Comparison of ENCODE assay signal across 2 cellular contexts in the genomic region with DNA sequence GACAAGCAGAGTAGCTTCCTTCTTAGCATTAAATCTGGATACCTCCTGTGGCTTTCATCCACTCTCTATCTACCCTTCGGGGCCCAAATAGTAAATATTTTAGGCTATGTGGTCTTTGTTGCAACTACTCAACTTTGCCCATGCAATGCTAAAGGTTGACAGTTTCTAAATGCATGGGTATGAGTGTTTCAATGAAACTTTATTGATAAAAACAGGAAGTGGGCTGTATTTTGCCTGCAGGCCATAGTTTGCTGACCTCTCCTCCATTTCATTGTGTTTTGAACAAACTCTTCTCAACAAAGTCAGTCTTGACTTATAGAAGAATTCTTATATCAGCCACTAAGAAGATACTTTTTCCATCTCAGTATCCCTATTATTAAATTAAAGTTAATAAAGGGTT.
TF ChIP-seq lines count a peak whose summit lies in the region.

No MANE protein-coding gene starts in this region.

TF ChIP-seq in GM12891, 5 proteins besides CTCF, POLR2A, EP300 and RAD21:
- TF ChIP-seq PAX5 (IDR thresholded peaks at IDR 0.05; ENCODE audit: insufficient read depth, low read length, severe bottlenecking): no peak
- TF ChIP-seq SPI1 (IDR thresholded peaks at IDR 0.05; ENCODE audit: low read depth, low read length): 0 out of 2 replicates have a peak, but pooled peaks have one; percentile 5
- TF ChIP-seq TAF1 (IDR thresholded peaks at IDR 0.05; ENCODE audit: low read depth, low read length): no peak
- no peak for TF ChIP-seq POU2F2 (IDR thresholded peaks at IDR 0.05; ENCODE audit: low read depth, low read length)
- TF ChIP-seq POLR2AphosphoS5 (IDR thresholded peaks at IDR 0.05; ENCODE audit: low read depth, low read length): no peak

TF ChIP-seq in K562, 482 proteins besides CTCF, POLR2A, EP300 and RAD21:
- TF ChIP-seq, protein P1, sequence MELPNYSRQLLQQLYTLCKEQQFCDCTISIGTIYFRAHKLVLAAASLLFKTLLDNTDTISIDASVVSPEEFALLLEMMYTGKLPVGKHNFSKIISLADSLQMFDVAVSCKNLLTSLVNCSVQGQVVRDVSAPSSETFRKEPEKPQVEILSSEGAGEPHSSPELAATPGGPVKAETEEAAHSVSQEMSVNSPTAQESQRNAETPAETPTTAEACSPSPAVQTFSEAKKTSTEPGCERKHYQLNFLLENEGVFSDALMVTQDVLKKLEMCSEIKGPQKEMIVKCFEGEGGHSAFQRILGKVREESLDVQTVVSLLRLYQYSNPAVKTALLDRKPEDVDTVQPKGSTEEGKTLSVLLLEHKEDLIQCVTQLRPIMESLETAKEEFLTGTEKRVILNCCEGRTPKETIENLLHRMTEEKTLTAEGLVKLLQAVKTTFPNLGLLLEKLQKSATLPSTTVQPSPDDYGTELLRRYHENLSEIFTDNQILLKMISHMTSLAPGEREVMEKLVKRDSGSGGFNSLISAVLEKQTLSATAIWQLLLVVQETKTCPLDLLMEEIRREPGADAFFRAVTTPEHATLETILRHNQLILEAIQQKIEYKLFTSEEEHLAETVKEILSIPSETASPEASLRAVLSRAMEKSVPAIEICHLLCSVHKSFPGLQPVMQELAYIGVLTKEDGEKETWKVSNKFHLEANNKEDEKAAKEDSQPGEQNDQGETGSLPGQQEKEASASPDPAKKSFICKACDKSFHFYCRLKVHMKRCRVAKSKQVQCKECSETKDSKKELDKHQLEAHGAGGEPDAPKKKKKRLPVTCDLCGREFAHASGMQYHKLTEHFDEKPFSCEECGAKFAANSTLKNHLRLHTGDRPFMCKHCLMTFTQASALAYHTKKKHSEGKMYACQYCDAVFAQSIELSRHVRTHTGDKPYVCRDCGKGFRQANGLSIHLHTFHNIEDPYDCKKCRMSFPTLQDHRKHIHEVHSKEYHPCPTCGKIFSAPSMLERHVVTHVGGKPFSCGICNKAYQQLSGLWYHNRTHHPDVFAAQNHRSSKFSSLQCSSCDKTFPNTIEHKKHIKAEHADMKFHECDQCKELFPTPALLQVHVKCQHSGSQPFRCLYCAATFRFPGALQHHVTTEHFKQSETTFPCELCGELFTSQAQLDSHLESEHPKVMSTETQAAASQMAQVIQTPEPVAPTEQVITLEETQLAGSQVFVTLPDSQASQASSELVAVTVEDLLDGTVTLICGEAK (IDR thresholded peaks at IDR 0.05): peak; percentile 87
- TF ChIP-seq, protein P1 (CRISPR knock-in tag; IDR thresholded peaks at IDR 0.05): no peak
- peak; percentile 50; the same call in 1 of the 2 replicates for TF ChIP-seq SPI1 (IDR thresholded peaks at IDR 0.05; ENCODE audit: borderline replicate concordance, low read depth, low read length)
- TF ChIP-seq ZNF24 (IDR thresholded peaks at IDR 0.05): no peak
